8 cellular contexts compared by ENCODE assay signal in genomic region chr12:124321040-124321481, GRCh38. TPM values are rescaled to one million over a fixed set of nuclear protein-coding genes. Genes with fewer than 3 reads are reported as not detected.
DNase-seq lines count a peak whose midpoint lies in the region; ATAC-seq and TF ChIP-seq lines count a peak whose summit lies in the region.

No MANE protein-coding gene starts in this region.

- ATAC-seq in GM19455 (IDR thresholded peaks at IDR 0.05; ENCODE audit: unreplicated experiment) (peak; percentile 73), left lobe of liver (peak; percentile 93)
- peak; percentile 73 to 77 for ATAC-seq in activated CD4-positive, CD25-positive, alpha-beta regulatory T cell treated with anti-CD3 and anti-CD28 coated beads, Interleukin-2, amount 50 U/mL, for 24 hours

- H3K4me3 ChIP-seq in CD4-positive, alpha-beta memory T cell (ENCODE audit: low read length in 2 of 2), result no peak overlapping the region
- no peak overlapping the region for H3K4me3 ChIP-seq in KMS-11 (IDR thresholded peaks at IDR 0.05; ENCODE audit: insufficient read depth, low read depth, low read length)

- H3K9ac ChIP-seq in KMS-11, result no peak overlapping the region

- H3K4me2 ChIP-seq in KMS-11, result no peak overlapping the region

- CTCF ChIA-PET in CD4-positive, alpha-beta memory T cell (lab: Charles Lee; ENCODE audit: partially characterized antibody), result interaction anchor here (1.0 to 2.0 kb wide), 3 partner anchors 9 to 284 kb away, joined by 4 to 5 read pairs (median 4); no protein-coding TSS in a partner anchor

- no peaks in the 10 kb centered on the region for H3K4me1 Mint-ChIP-seq in CD4-positive, alpha-beta memory T cell

- H3K27ac ChIP-seq in CD4-positive, alpha-beta memory T cell (ENCODE audit: low read depth, low read length), result no peak overlapping the region
- H3K27ac ChIP-seq in KMS-11, result no peak overlapping the region

- H3K9me3 Mint-ChIP-seq in CD4-positive, alpha-beta memory T cell, result peaks cover 0 to 21% (median 14%) of the 10 kb centered on the region in 8 donors

- no peak overlapping the region for H3K4me3 Mint-ChIP-seq in CD4-positive, alpha-beta memory T cell

- no peaks in the 10 kb centered on the region for H3K27me3 ChIP-seq in CD4-positive, alpha-beta memory T cell (ENCODE audit: insufficient read depth, low read length)
- no peaks in the 10 kb centered on the region for H3K27me3 ChIP-seq in KMS-11 (ENCODE audit: insufficient read depth, low read depth)

- no peaks in the 10 kb centered on the region for H3K4me1 ChIP-seq in CD4-positive, alpha-beta memory T cell (ENCODE audit: insufficient read depth, low read length)
- H3K4me1 ChIP-seq in KMS-11 (ENCODE audit: low read depth, poor library complexity, severe bottlenecking), result no peaks in the 10 kb centered on the region

- peak; percentile 84 for TF ChIP-seq CTCF in KMS-11 (conservative IDR thresholded peaks at IDR 0.05; ENCODE audit: low read depth, low read length)

- H3K9me3 ChIP-seq in CD4-positive, alpha-beta memory T cell (ENCODE audit: control insufficient read depth in 1 of 2, low read length in 2 of 2), result peaks cover 5 to 9% of the 10 kb centered on the region in 2 donors

- peaks cover 10% of the 10 kb centered on the region for H3K36me3 ChIP-seq in CD4-positive, alpha-beta memory T cell (ENCODE audit: insufficient read depth, low read length)
- no peaks in the 10 kb centered on the region for H3K36me3 ChIP-seq in KMS-11 (ENCODE audit: insufficient read depth)

- H3K27me3 Mint-ChIP-seq in CD4-positive, alpha-beta memory T cell, result no peaks in the 10 kb centered on the region

- no peaks in the 10 kb centered on the region for H4K20me1 ChIP-seq in KMS-11 (ENCODE audit: insufficient read depth)

- no peak overlapping the region for H2AFZ ChIP-seq in KMS-11 (ENCODE audit: low read depth)

- peaks cover 20 to 24% of the 10 kb centered on the region in 2 donors for H3K36me3 Mint-ChIP-seq in CD4-positive, alpha-beta memory T cell

- intact Hi-C loops in CD4-positive, alpha-beta memory T cell (cut with micrococcal nuclease), result no loop called here

- peak overlapping the region in 1 of 7 donors; percentile 44 for H3K27ac Mint-ChIP-seq in CD4-positive, alpha-beta memory T cell

- H3K79me2 ChIP-seq in KMS-11 (ENCODE audit: insufficient read depth, low read depth), result no peaks in the 10 kb centered on the region

- POLR2A ChIA-PET in CD4-positive, alpha-beta memory T cell (lab: Charles Lee; ENCODE audit: partially characterized antibody), result no interaction called here

- peak in 4 of 5 donors; percentile 33 to 48 (median 36) for DNase-seq in CD4-positive, alpha-beta memory T cell
- DNase-seq in central memory CD4-positive, alpha-beta T cell, result peak; percentile 28
- DNase-seq in left lobe of liver (ENCODE audit: low spot score) (peak; percentile 69), DMS79 treated with DMSO at 0.1 percent for 48 hours (lab: John Stamatoyannopoulos, UW) (no peak)
- DNase-seq in stimulated activated CD4-positive, alpha-beta T cell treated with anti-CD3 and anti-CD28 coated beads, Interleukin-4, amount 100 ng/mL, for 4 hours, result peak; percentile 41 to 64

RNA-seq across cellular contexts. Expression of gene RFLNA, which starts 26.2 kb away (rescaled TPM):
- not detected for total RNA-seq in CD4-positive, alpha-beta memory T cell
- not detected for polyA plus RNA-seq in CD4-positive, alpha-beta memory T cell
- not detected for total RNA-seq in left lobe of liver
